27 cellular contexts compared by ENCODE assay signal in the genomic region with DNA sequence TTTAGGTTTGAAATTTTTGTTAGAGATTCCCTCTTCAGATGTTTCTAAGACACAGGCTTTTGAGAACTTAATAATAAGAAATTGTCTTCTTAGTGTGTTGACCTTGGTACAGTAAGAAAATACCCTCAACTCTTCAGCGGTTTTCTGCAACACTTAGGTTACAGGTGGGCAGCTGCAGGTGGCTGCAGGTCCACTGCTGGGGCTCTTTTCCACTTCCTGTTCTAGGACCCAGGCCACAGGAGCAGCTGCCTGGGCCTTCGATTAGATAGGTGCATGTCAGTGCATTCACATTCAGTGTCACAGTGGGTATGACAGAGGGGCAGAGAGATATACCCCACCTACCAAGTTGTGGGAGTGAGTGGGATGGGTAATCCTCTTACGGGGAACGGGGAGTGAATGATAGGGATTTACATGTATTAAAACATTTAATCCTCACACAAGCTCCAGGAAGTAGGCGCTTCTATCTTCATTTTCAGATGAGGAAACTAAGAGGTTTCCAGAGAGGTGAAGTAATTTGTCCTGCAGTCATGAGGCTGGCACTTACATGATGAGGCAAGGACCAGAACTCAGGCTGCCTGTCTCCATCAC.
"Had no signal": no experiment of that assay in that cellular context is flagged by ENCODE, and none has a peak within 500 bp of the region (broad histone marks: within the 10 kb centered on the region; RNA-seq: fewer than 3 reads in every experiment).

No MANE protein-coding gene starts in this region.

- H3K27me3 Mint-ChIP-seq: activated B cell treated with CpG ODN at 0.5 μM for 24 hours; activated CD4-positive, alpha-beta memory T cell treated with anti-CD3 and anti-CD28 coated beads, Interleukin-2, amount 10 ng/mL, durations not matched to agents 7 days and 5 days; dendritic cell treated with granulocyte-macrophage colony-stimulating factor and Interleukin-4, amounts not matched to agents 40 ng/mL and 50 ng/mL, for 4 days; stimulated activated naive CD8-positive, alpha-beta T cell treated with anti-CD3 and anti-CD28 coated beads, Interleukin-15, Interleukin-2, amounts not matched to agents 100 ng/mL and 50 ng/mL, for 24 hours had no signal

- DNase-seq: activated B cell treated with CpG ODN at 0.5 μM for 24 hours; activated CD4-positive, alpha-beta memory T cell treated with anti-CD3 and anti-CD28 coated beads, Interleukin-2, amount 10 ng/mL, durations not matched to agents 7 days and 5 days; activated CD4-positive, alpha-beta T cell treated with anti-CD3 and anti-CD28 coated beads for 4 hours; activated gamma-delta T cell; activated naive CD4-positive, alpha-beta T cell treated with anti-CD3 and anti-CD28 coated beads, Interleukin-2, amount 50 U/mL, for 16 hours; aorta; brain microvascular endothelial cell; caudate nucleus; effector CD8-positive, alpha-beta T cell; foreskin melanocyte; glutamatergic neuron; left ventricle myocardium superior; mammary epithelial cell; midbrain; natural killer cell; psoas muscle; right cardiac atrium; stimulated activated CD4-positive, alpha-beta T cell treated with anti-CD3 and anti-CD28 coated beads, Interleukin-4, amount 100 ng/mL, for 24 hours; substantia nigra; T1000; thyroid gland; upper lobe of right lung had no signal

- H3K4me1 ChIP-seq: upper lobe of right lung had no signal

- H3K9me3 Mint-ChIP-seq: activated B cell treated with CpG ODN at 0.5 μM for 24 hours; activated CD4-positive, alpha-beta memory T cell treated with anti-CD3 and anti-CD28 coated beads, Interleukin-2, amount 10 ng/mL, durations not matched to agents 7 days and 5 days; activated T-helper 1 cell treated with anti-CD3 and anti-CD28 coated beads, Interleukin-12 subunit alpha, Interleukin-12 subunit beta, Interleukin-2, Interleukin-4 antibody, amounts not matched to agents 30 ng/mL and 10 ng/mL and 1 ng/mL, durations not matched to agents 14 hours and 24 hours and 36 hours; dendritic cell treated with granulocyte-macrophage colony-stimulating factor and Interleukin-4, amounts not matched to agents 40 ng/mL and 50 ng/mL, for 4 days; natural killer cell; stimulated activated naive CD8-positive, alpha-beta T cell treated with anti-CD3 and anti-CD28 coated beads, Interleukin-15, Interleukin-2, amounts not matched to agents 100 ng/mL and 50 ng/mL, for 24 hours; T-helper 1 cell treated with Interleukin-12 subunit alpha and Interleukin-12 subunit beta and Interleukin-4 antibody, amounts not matched to agents 30 μg/mL and 1 μg/mL, for 36 hours had no signal

- H3K27ac Mint-ChIP-seq: activated B cell treated with CpG ODN at 0.5 μM for 24 hours; activated CD4-positive, alpha-beta memory T cell treated with anti-CD3 and anti-CD28 coated beads, Interleukin-2, amount 10 ng/mL, durations not matched to agents 7 days and 5 days; activated T-helper 1 cell treated with anti-CD3 and anti-CD28 coated beads, Interleukin-12 subunit alpha, Interleukin-12 subunit beta, Interleukin-2, Interleukin-4 antibody, amounts not matched to agents 30 ng/mL and 10 ng/mL and 1 ng/mL, durations not matched to agents 14 hours and 24 hours and 36 hours; dendritic cell treated with granulocyte-macrophage colony-stimulating factor and Interleukin-4, amounts not matched to agents 40 ng/mL and 50 ng/mL, for 4 days; natural killer cell; stimulated activated naive CD8-positive, alpha-beta T cell treated with anti-CD3 and anti-CD28 coated beads, Interleukin-15, Interleukin-2, amounts not matched to agents 100 ng/mL and 50 ng/mL, for 24 hours; T-helper 1 cell treated with Interleukin-12 subunit alpha and Interleukin-12 subunit beta and Interleukin-4 antibody, amounts not matched to agents 30 μg/mL and 1 μg/mL, for 36 hours had no signal

- H3K4me1 Mint-ChIP-seq: activated B cell treated with CpG ODN at 0.5 μM for 24 hours; activated CD4-positive, alpha-beta memory T cell treated with anti-CD3 and anti-CD28 coated beads, Interleukin-2, amount 10 ng/mL, durations not matched to agents 7 days and 5 days had no signal

- H3K4me3 Mint-ChIP-seq: activated B cell treated with CpG ODN at 0.5 μM for 24 hours; activated CD4-positive, alpha-beta memory T cell treated with anti-CD3 and anti-CD28 coated beads, Interleukin-2, amount 10 ng/mL, durations not matched to agents 7 days and 5 days; activated T-helper 1 cell treated with anti-CD3 and anti-CD28 coated beads, Interleukin-12 subunit alpha, Interleukin-12 subunit beta, Interleukin-2, Interleukin-4 antibody, amounts not matched to agents 30 ng/mL and 10 ng/mL and 1 ng/mL, durations not matched to agents 14 hours and 24 hours and 36 hours; dendritic cell treated with granulocyte-macrophage colony-stimulating factor and Interleukin-4, amounts not matched to agents 40 ng/mL and 50 ng/mL, for 4 days; natural killer cell; stimulated activated naive CD8-positive, alpha-beta T cell treated with anti-CD3 and anti-CD28 coated beads, Interleukin-15, Interleukin-2, amounts not matched to agents 100 ng/mL and 50 ng/mL, for 24 hours; T-helper 1 cell treated with Interleukin-12 subunit alpha and Interleukin-12 subunit beta and Interleukin-4 antibody, amounts not matched to agents 30 μg/mL and 1 μg/mL, for 36 hours had no signal

- H3K27ac ChIP-seq: brain microvascular endothelial cell, hepatocyte, psoas muscle, thyroid gland, upper lobe of right lung had no signal

- H3K4me3 ChIP-seq: hepatocyte, psoas muscle, thyroid gland, upper lobe of right lung had no signal

- H3K9me3 ChIP-seq: psoas muscle, thyroid gland, upper lobe of right lung had no signal

- H3K79me2 ChIP-seq: hepatocyte had no signal

- H3K27me3 ChIP-seq: brain microvascular endothelial cell, hepatocyte, thyroid gland, upper lobe of right lung had no signal

- H3K4me2 ChIP-seq: hepatocyte had no signal

- ATAC-seq: left ventricle myocardium superior, natural killer cell, psoas muscle, right cardiac atrium, upper lobe of right lung had no signal
